ENCODE assay signal across 11 cellular contexts in the genomic region with DNA sequence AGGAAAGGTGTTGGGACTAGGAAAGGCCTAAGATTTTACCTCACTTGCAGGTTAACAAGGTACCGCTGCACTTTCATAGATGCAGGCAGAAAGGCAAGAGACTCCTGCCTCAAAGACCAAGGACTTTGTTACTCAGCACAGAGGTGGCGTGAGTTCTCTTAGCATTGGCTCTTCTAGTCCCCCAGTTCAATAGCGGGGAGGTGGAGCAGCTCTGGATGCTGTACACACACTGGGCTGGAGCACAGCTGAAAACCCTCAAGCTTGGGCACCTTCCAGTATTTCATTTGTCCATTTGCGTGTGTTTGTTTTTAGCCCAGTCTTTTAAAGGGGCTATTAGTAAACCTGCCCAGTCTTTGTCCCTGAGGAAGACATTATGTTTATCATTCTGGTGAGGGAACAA.
"Had no signal": no experiment of that assay in that cellular context is flagged by ENCODE, and none has a peak within 500 bp of the region (broad histone marks: within the 10 kb centered on the region; RNA-seq: fewer than 3 reads in every experiment).

No MANE protein-coding gene starts in this region.

- H3K4me3 ChIP-seq: lower lobe of right lung, spleen had no signal

- H3K36me3 ChIP-seq: brain microvascular endothelial cell, lower lobe of right lung, spleen had no signal

- DNase-seq: amniotic stem cell; brain microvascular endothelial cell; dermis blood vessel endothelial cell; lower lobe of right lung; naive thymus-derived CD8-positive, alpha-beta T cell; right cardiac atrium; spleen; stimulated activated CD4-positive, alpha-beta T cell treated with anti-CD3 and anti-CD28 coated beads, Interleukin-1b, Interleukin-23, amount 100 ng/mL, for 48 hours; stimulated activated naive CD4-positive, alpha-beta T cell; trophoblast cell had no signal

- H3K27me3 ChIP-seq: brain microvascular endothelial cell, spleen had no signal

- ATAC-seq: activated naive CD4-positive, alpha-beta T cell treated with anti-CD3 and anti-CD28 coated beads, Interleukin-2, amount 50 U/mL, for 72 hours; lower lobe of right lung; naive thymus-derived CD8-positive, alpha-beta T cell; right cardiac atrium had no signal

- H3K27ac ChIP-seq: brain microvascular endothelial cell, lower lobe of right lung, spleen had no signal

- H3K4me1 ChIP-seq: lower lobe of right lung, spleen had no signal

- H3K9me3 ChIP-seq: lower lobe of right lung, spleen had no signal
